In the genomic region with DNA sequence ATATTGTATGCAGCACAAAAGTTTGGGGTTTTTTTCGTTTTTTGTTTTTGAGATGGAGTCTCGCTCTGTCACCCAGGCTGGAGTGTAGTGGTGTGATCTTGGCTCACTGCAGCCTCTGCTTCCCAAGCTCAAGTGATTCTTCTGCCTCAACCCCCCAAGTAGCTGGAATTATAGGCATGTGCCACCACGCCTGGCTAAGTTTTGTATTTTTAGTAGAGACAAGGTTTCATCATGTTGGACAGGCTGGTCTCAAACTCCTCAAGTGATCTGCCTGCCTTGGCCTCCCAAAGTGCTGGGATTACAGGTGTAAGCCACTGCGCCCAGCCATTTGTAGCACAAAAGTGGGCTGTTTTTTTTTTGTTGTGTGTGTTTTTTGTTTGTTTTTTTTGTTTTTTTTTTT, we compare ENCODE assay signal across 4 cellular contexts. TPM values are rescaled to one million over a fixed set of nuclear protein-coding genes. Genes with fewer than 3 reads are reported as not detected.
"Had no signal": no experiment of that assay in that cellular context is flagged by ENCODE, and none has a peak within 500 bp of the region (broad histone marks: within the 10 kb centered on the region; RNA-seq: fewer than 3 reads in every experiment).

No MANE protein-coding gene starts in this region.

RNA-seq across cellular contexts. Expression of a gene that starts 37.1 kb away (rescaled TPM):
- total RNA-seq: LHCN-M2, M059J, MCF 10A, NCI-H460 had no signal
